ENCODE assay signal across 11 cellular contexts in genomic region chr16:1993731-1994131, GRCh38. TPM values are rescaled to one million over a fixed set of nuclear protein-coding genes. Genes with fewer than 3 reads are reported as not detected.
DNase-seq lines count a peak whose midpoint lies in the region; ATAC-seq and TF ChIP-seq lines count a peak whose summit lies in the region.
"Had no signal": no experiment of that assay in that cellular context is flagged by ENCODE, and none has a peak within 500 bp of the region (broad histone marks: within the 10 kb centered on the region; RNA-seq: fewer than 3 reads in every experiment).

No MANE protein-coding gene starts in this region.

- H3K4me1 ChIP-seq in PC-9 (replicated peaks; ENCODE audit: insufficient read depth) (peaks cover 26% of the 10 kb centered on the region), upper lobe of right lung (peaks cover 23% of the 10 kb centered on the region)

- intact Hi-C loops in PC-9 (cut with micrococcal nuclease; ENCODE audit: unreplicated experiment), result no loop called here
- intact Hi-C loops in upper lobe of right lung (cut with DNase I), result no loop called here

- no peaks in the 10 kb centered on the region for H3K36me3 ChIP-seq in PC-9 (ENCODE audit: low read depth)
- peaks cover 22% of the 10 kb centered on the region for H3K36me3 ChIP-seq in upper lobe of right lung

- peaks cover 17% of the 10 kb centered on the region for H3K36me3 Mint-ChIP-seq in stimulated activated naive CD8-positive, alpha-beta T cell treated with anti-CD3 and anti-CD28 coated beads, Interleukin-15, Interleukin-2, amounts not matched to agents 100 ng/mL and 50 ng/mL, for 24 hours (ENCODE audit: low read depth)

- peak overlapping the region; percentile 35 for H3K4me3 Mint-ChIP-seq in stimulated activated naive CD8-positive, alpha-beta T cell treated with anti-CD3 and anti-CD28 coated beads, Interleukin-15, Interleukin-2, amounts not matched to agents 100 ng/mL and 50 ng/mL, for 24 hours

- no peak for ATAC-seq in stimulated activated naive CD8-positive, alpha-beta T cell treated with anti-CD3 and anti-CD28 coated beads, Interleukin-15, Interleukin-2, amounts not matched to agents 100 U/mL and 50 U/mL, for 24 hours
- ATAC-seq in upper lobe of right lung (no peak), HG03139 (IDR thresholded peaks at IDR 0.05; ENCODE audit: unreplicated experiment) (no peak), HG03196 (IDR thresholded peaks at IDR 0.05; ENCODE audit: unreplicated experiment) (no peak), GM21423 (IDR thresholded peaks at IDR 0.05; ENCODE audit: unreplicated experiment) (no peak)
- ATAC-seq: heart left ventricle had no signal

- POLR2A ChIA-PET in PC-9 (lab: Charles Lee; ENCODE audit: unreplicated experiment), result interaction anchor here (0.5 kb wide), 1 partner anchor 15 kb away, joined by 5 read pairs; no protein-coding TSS in a partner anchor

- no peak overlapping the region for H3K4me3 ChIP-seq in PC-9
- H3K4me3 ChIP-seq in fibroblast of mammary gland (ENCODE audit: control insufficient read depth, low read depth, low read length), result no peak overlapping the region
- H3K4me3 ChIP-seq in upper lobe of right lung, result no peak overlapping the region
- H3K4me3 ChIP-seq: heart left ventricle had no signal

- H3K9me3 ChIP-seq in PC-9 (ENCODE audit: insufficient read depth, low read depth) (no peaks in the 10 kb centered on the region), upper lobe of right lung (no peaks in the 10 kb centered on the region)
- H3K9me3 ChIP-seq: heart left ventricle had no signal

- no peaks in the 10 kb centered on the region for H3K27me3 ChIP-seq in PC-9 (ENCODE audit: insufficient read depth, low read depth)
- H3K27me3 ChIP-seq in upper lobe of right lung, result peaks cover 24% of the 10 kb centered on the region

- no peaks in the 10 kb centered on the region for H3K9me2 ChIP-seq in PC-9 (ENCODE audit: insufficient read depth)

- CTCF ChIA-PET in PC-9 (lab: Charles Lee), result no interaction called here

- H2AFZ ChIP-seq in PC-9, result no peak overlapping the region

- no peak for DNase-seq in stimulated activated naive CD8-positive, alpha-beta T cell treated with anti-CD3 and anti-CD28 coated beads, Interleukin-15, Interleukin-2, amounts not matched to agents 100 U/mL and 50 U/mL, for 24 hours
- DNase-seq in PC-9, result peak in 1 of 2 experiments; percentile 81
- peak; percentile 43 for DNase-seq in fibroblast of mammary gland (ENCODE audit: low read depth)
- peak; percentile 70 for DNase-seq in upper lobe of right lung
- DNase-seq: EL, heart left ventricle, NCI-H187 treated with DMSO at 0.1 percent for 48 hours had no signal

- no peak overlapping the region for H3K27ac Mint-ChIP-seq in stimulated activated naive CD8-positive, alpha-beta T cell treated with anti-CD3 and anti-CD28 coated beads, Interleukin-15, Interleukin-2, amounts not matched to agents 100 ng/mL and 50 ng/mL, for 24 hours

- H3K27me3 Mint-ChIP-seq in stimulated activated naive CD8-positive, alpha-beta T cell treated with anti-CD3 and anti-CD28 coated beads, Interleukin-15, Interleukin-2, amounts not matched to agents 100 ng/mL and 50 ng/mL, for 24 hours, result peaks cover 10% of the 10 kb centered on the region

- H3F3A ChIP-seq in PC-9 (ENCODE audit: insufficient read depth, low read depth), result peaks cover 59% of the 10 kb centered on the region

- H3K9me3 Mint-ChIP-seq in stimulated activated naive CD8-positive, alpha-beta T cell treated with anti-CD3 and anti-CD28 coated beads, Interleukin-15, Interleukin-2, amounts not matched to agents 100 ng/mL and 50 ng/mL, for 24 hours, result no peaks in the 10 kb centered on the region

- no peaks in the 10 kb centered on the region for H4K20me1 ChIP-seq in PC-9 (ENCODE audit: insufficient read depth)

- H3K4me1 Mint-ChIP-seq in stimulated activated naive CD8-positive, alpha-beta T cell treated with anti-CD3 and anti-CD28 coated beads, Interleukin-15, Interleukin-2, amounts not matched to agents 100 ng/mL and 50 ng/mL, for 24 hours (ENCODE audit: low read depth), result peaks cover 31% of the 10 kb centered on the region

- H3K27ac ChIP-seq in PC-9 (peak overlapping the region; percentile 45; the same call in 1 of the 2 replicates), upper lobe of right lung (no peak overlapping the region)
- H3K27ac ChIP-seq: heart left ventricle had no signal

- no TSS peak for BruUV-seq in PC-9 (replicated peaks; lab: Mats Ljungman, UMichigan)

- TF ChIP-seq CTCF in PC-9 (conservative IDR thresholded peaks at IDR 0.05), result no peak
- TF ChIP-seq CTCF in fibroblast of mammary gland (conservative IDR thresholded peaks at IDR 0.05; ENCODE audit: control insufficient read depth, insufficient read depth, low read depth, low read length), result no peak
- TF ChIP-seq CTCF in upper lobe of right lung (IDR thresholded peaks at IDR 0.05), result no peak

- H3K4me2 ChIP-seq in PC-9, result peak overlapping the region; percentile 5

- no peaks in the 10 kb centered on the region for H3K79me2 ChIP-seq in PC-9 (ENCODE audit: low read depth)

RNA-seq across cellular contexts. Expression of gene SYNGR3, which starts 4.0 kb away (rescaled TPM):
- 4.3 and 4.5 TPM in 2 replicates for total RNA-seq in PC-9 (2021)
- total RNA-seq in upper lobe of right lung, result 0.61 TPM

RNA-seq across cellular contexts. Expression of gene GFER, which starts 9.7 kb away (rescaled TPM):
- 59.7 and 63.8 TPM in 2 replicates for total RNA-seq in PC-9 (2021)
- 23.1 TPM for total RNA-seq in upper lobe of right lung

RNA-seq across cellular contexts. Expression of gene NOXO1, which starts 12.5 kb away (rescaled TPM):
- 11.1 and 12.7 TPM in 2 replicates for total RNA-seq in PC-9 (2021)
- 1.8 TPM for total RNA-seq in upper lobe of right lung
- total RNA-seq: heart left ventricle had no signal

RNA-seq across cellular contexts. Expression of gene ZNF598, which starts 15.9 kb away (rescaled TPM):
- total RNA-seq in PC-9 (2021), result 68.4 and 72.5 TPM in 2 replicates
- 38.2 TPM for total RNA-seq in upper lobe of right lung

RNA-seq across cellular contexts. Expression of gene TBL3, which starts 21.9 kb away (rescaled TPM):
- total RNA-seq in PC-9 (2021) (51.3 and 66.4 TPM in 2 replicates), upper lobe of right lung (24.7 TPM)
